Comparison of ENCODE assay signal across 13 cellular contexts in the genomic region with DNA sequence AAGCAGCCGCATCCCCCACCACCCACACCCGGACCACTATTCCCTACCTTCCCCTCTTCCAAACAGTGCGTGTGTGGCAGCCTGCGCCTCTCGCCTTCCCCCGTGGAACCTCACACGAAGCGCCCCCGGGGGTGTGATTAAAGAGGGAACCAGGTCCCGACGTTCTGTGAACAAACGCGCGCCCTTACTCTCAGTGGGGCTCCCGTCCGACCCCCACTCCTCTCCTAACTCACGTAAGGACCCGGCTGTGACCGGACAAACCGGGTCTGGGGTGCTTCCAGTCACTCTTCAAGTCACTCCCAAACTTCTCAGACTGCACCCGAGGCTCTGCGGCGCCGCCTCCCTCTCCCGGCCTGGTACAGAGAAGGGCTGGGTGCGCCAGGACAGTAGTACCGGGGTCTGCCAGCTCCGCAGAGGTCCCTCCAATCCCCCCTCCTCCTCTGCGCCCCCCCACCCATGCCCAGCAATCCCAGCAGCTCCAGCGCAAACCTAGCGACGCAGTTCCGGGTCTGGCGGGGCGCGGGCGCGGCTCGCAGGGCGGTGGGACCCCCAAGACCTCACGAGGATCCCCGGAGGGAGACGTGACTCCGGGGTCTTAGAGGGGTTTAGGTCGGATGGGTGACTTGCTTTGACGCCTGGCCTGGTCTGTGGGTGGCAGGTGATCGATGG. TPM values are rescaled to one million over a fixed set of nuclear protein-coding genes. Genes with fewer than 3 reads are reported as not detected.
A peak's percentile ranks its signal among the peaks of the same experiment; 100 is the strongest.
DNase-seq lines count a peak whose midpoint lies in the region; ATAC-seq and TF ChIP-seq lines count a peak whose summit lies in the region.
"Had no signal": no experiment of that assay in that cellular context is flagged by ENCODE, and none has a peak within 500 bp of the region (broad histone marks: within the 10 kb centered on the region; RNA-seq: fewer than 3 reads in every experiment).

No MANE protein-coding gene starts in this region.

- H3K4me1 ChIP-seq in esophagus (ENCODE audit: control insufficient read depth in 2 of 2, insufficient read depth in 2 of 2, low read length in 1 of 2) (peaks cover 0 to 12% of the 10 kb centered on the region in 2 donors), mesodermal cell (ENCODE audit: control insufficient read depth, insufficient read depth, low read length, poor library complexity, severe bottlenecking) (peaks cover 9% of the 10 kb centered on the region), testis (no peaks in the 10 kb centered on the region)

- TF ChIP-seq CTCF in RWPE1 (conservative IDR thresholded peaks at IDR 0.05; ENCODE audit: low read depth) (no peak), testis (IDR thresholded peaks at IDR 0.05) (no peak)

- H3K4me3 ChIP-seq in esophagus (ENCODE audit: low read depth in 1 of 2, low read length in 2 of 2) (peak overlapping the region; percentile 72 to 79), mesodermal cell (ENCODE audit: extremely low read depth, insufficient read depth, low read length, poor library complexity, severe bottlenecking) (peak overlapping the region; percentile 19), testis (peak overlapping the region; percentile 16 to 49)
- H3K4me3 ChIP-seq: GM12878 had no signal

- TF ChIP-seq POLR2A in testis (IDR thresholded peaks at IDR 0.05): no peak

- H3K9me3 ChIP-seq in esophagus (ENCODE audit: control insufficient read depth in 2 of 2, insufficient read depth in 1 of 2, low read depth in 1 of 2, low read length in 1 of 2) (no peaks in the 10 kb centered on the region), mesodermal cell (ENCODE audit: control insufficient read depth, low read length) (no peaks in the 10 kb centered on the region), testis (no peaks in the 10 kb centered on the region)

- peaks cover 0 to 6% of the 10 kb centered on the region in 2 donors for H3K36me3 ChIP-seq in esophagus (ENCODE audit: control insufficient read depth in 2 of 2, insufficient read depth in 2 of 2, low read length in 1 of 2)
- no peaks in the 10 kb centered on the region for H3K36me3 ChIP-seq in mesodermal cell (ENCODE audit: control insufficient read depth, insufficient read depth, low read length)
- H3K36me3 ChIP-seq in testis (ENCODE audit: low read depth, missing control alignments): no peaks in the 10 kb centered on the region

- H3K27me3 ChIP-seq in esophagus (ENCODE audit: control insufficient read depth in 1 of 2, insufficient read depth in 2 of 2, low read length in 2 of 2): no peaks in the 10 kb centered on the region
- no peaks in the 10 kb centered on the region for H3K27me3 ChIP-seq in testis

- CTCF ChIA-PET in RWPE1 (lab: Yijun Ruan, JAX): interaction anchor here (1.1 to 1.8 kb wide), 4 partner anchors 11 to 148 kb away, joined by 3 to 11 read pairs (median 6); no protein-coding TSS in a partner anchor

- DNase-seq in RWPE1 (ENCODE audit: low spot score) (no peak), testis (no peak), NCI-H2081 (lab: John Stamatoyannopoulos, UW) (no peak), germinal center (ENCODE audit: low spot score) (no peak)
- DNase-seq: activated CD4-positive, alpha-beta T cell treated with anti-CD3 and anti-CD28 coated beads for 1 hour; DMS 273 treated with DMSO at 0.1 percent for 48 hours; NCI-H2029; RPMI8226 had no signal

- POLR2A ChIA-PET in RWPE1 (lab: Yijun Ruan, JAX; ENCODE audit: low non-redundant PET): no interaction called here

- intact Hi-C loops in testis (cut with DNase I; ENCODE audit: low total_unique reads): no loop called here

- WGBS in esophagus, 2 donors: 3 to 10% methylated on average over 46 to 47 of the region's 47 CpGs
- 14% methylated on average over 30 to 41 of the region's 47 CpGs for WGBS in mesodermal cell (ENCODE audit: insufficient coverage in 2 of 2), 2 experiments
- 4 to 5% methylated on average over 24 to 47 of the region's 47 CpGs for WGBS in testis, 2 donors

- ATAC-seq in GM21390 (IDR thresholded peaks at IDR 0.05; ENCODE audit: unreplicated experiment) (no peak), HG03159 (IDR thresholded peaks at IDR 0.05; ENCODE audit: unreplicated experiment) (no peak)
- ATAC-seq: GM12878 had no signal

- peak overlapping the region; percentile 70 for H3K27ac ChIP-seq in RWPE1
- peak overlapping the region; percentile 90 to 93 for H3K27ac ChIP-seq in esophagus (ENCODE audit: low read depth in 2 of 2, low read length in 1 of 2)
- no peak overlapping the region for H3K27ac ChIP-seq in mesodermal cell (ENCODE audit: low read depth, low read length, severe bottlenecking)
- H3K27ac ChIP-seq in testis: no peak overlapping the region

RNA-seq across cellular contexts. Expression of gene DUOXA1, which starts 0.6 kb away (rescaled TPM):
- 100 to 1,000 TPM; 145 to 174 TPM for polyA plus RNA-seq in esophagus
- 0.85 TPM for polyA plus RNA-seq in mesodermal cell (2013, experiment 1 of 2)
- 0.46 TPM for polyA plus RNA-seq in mesodermal cell (2013, experiment 2 of 2)
- total RNA-seq in testis: under 1 TPM; 0.31 to 0.94 TPM
- polyA plus RNA-seq in testis (ENCODE audit: insufficient read depth, low read depth, low replicate concordance): 1.0 TPM
- polyA plus RNA-seq: GM12878 had no signal

RNA-seq across cellular contexts. Expression of gene DUOX1, which starts 0.7 kb away (rescaled TPM):
- polyA plus RNA-seq in esophagus (100 to 1,000 TPM in 1 of 2 donors, 10 to 100 TPM in 1; 64.7 to 111 TPM), testis (ENCODE audit: insufficient read depth, low read depth, low replicate concordance) (2.8 TPM)
- polyA plus RNA-seq in mesodermal cell (2013, experiment 1 of 2): 0.55 TPM
- polyA plus RNA-seq in mesodermal cell (2013, experiment 2 of 2): 0.81 TPM
- 1 to 10 TPM; 5.3 to 5.7 TPM for total RNA-seq in testis

RNA-seq across cellular contexts. Expression of gene DUOXA2, which starts 15.0 kb away (rescaled TPM):
- polyA plus RNA-seq in esophagus (10 to 100 TPM in 1 of 2 donors, 1 to 10 TPM in 1; 8.4 to 39.1 TPM), testis (ENCODE audit: insufficient read depth, low read depth, low replicate concordance) (0.36 TPM)
- 0.18 TPM for polyA plus RNA-seq in mesodermal cell (2013, experiment 1 of 2)
- not detected for polyA plus RNA-seq in mesodermal cell (2013, experiment 2 of 2)
- under 1 TPM; 0.31 to 0.39 TPM for total RNA-seq in testis
- total RNA-seq: GM12878 had no signal
- polyA plus RNA-seq: GM12878 had no signal

RNA-seq across cellular contexts. Expression of gene DUOX2, which starts 15.1 kb away (rescaled TPM):
- 10 to 100 TPM; 15.8 to 26.3 TPM for polyA plus RNA-seq in esophagus
- 0.52 TPM for polyA plus RNA-seq in mesodermal cell (2013, experiment 1 of 2)
- polyA plus RNA-seq in mesodermal cell (2013, experiment 2 of 2): 0.46 TPM
- total RNA-seq in testis: 1 to 10 TPM; 1.2 to 4.8 TPM
- 2.6 TPM for polyA plus RNA-seq in testis (ENCODE audit: insufficient read depth, low read depth, low replicate concordance)
- polyA plus RNA-seq: GM12878 had no signal

RNA-seq across cellular contexts. Expression of gene SHF, which starts 58.7 kb away (rescaled TPM):
- polyA plus RNA-seq in esophagus (1 to 10 TPM; 2.1 to 2.4 TPM), testis (ENCODE audit: insufficient read depth, low read depth, low replicate concordance) (13.2 TPM)
- 32.1 TPM for polyA plus RNA-seq in mesodermal cell (2013, experiment 1 of 2)
- polyA plus RNA-seq in mesodermal cell (2013, experiment 2 of 2): 24.2 TPM
- 10 to 100 TPM in 1 of 2 donors, 1 to 10 TPM in 1; 9.3 to 12.7 TPM for total RNA-seq in testis

Comparison
In these comparisons a context has a peak if more than half of its experiments do, and no peak if none do; other contexts are left out.
1. H3K27ac ChIP-seq: peak in RWPE1 (single experiment) and esophagus (2 of 2); none in mesodermal cell (single experiment) and testis (0 of 2).
2. H3K4me3 ChIP-seq: peak in every context shown above with its lines; median percentile 76 in esophagus; 32 in testis; 19 in mesodermal cell.
3. RNA of gene DUOXA1, which starts 0.6 kb away (polyA plus RNA-seq): 145 to 174 TPM in esophagus; 1.0 TPM in testis (single experiment); every median in the first group is over 10 times any median in the second.
4. RNA of gene DUOX1, which starts 0.7 kb away (polyA plus RNA-seq): 64.7 to 111 TPM in esophagus; 2.8 TPM in testis (single experiment); every median in the first group is over 10 times any median in the second.